1 cellular context compared by ENCODE assay signal in genomic region chr7:55112056-55112455, GRCh38.
TF ChIP-seq lines count a peak whose summit lies in the region.

No MANE protein-coding gene starts in this region.

TF ChIP-seq in H1, 55 proteins besides CTCF, POLR2A, EP300 and RAD21:
- TF ChIP-seq TAF1 (IDR thresholded peaks at IDR 0.05; ENCODE audit: low read depth, low read length) = no peak
- no peak for TF ChIP-seq ASH2L (IDR thresholded peaks at IDR 0.05; ENCODE audit: low read length)
- no peak for TF ChIP-seq KDM5A (IDR thresholded peaks at IDR 0.05; ENCODE audit: low read length)
- no peak for TF ChIP-seq SP4 (IDR thresholded peaks at IDR 0.05; ENCODE audit: low read length)
- no peak for TF ChIP-seq PHF8 (conservative IDR thresholded peaks at IDR 0.05; ENCODE audit: low read depth, low read length)
- no peak for TF ChIP-seq BRCA1 (IDR thresholded peaks at IDR 0.05; ENCODE audit: low read depth, low read length)
- TF ChIP-seq JUND (IDR thresholded peaks at IDR 0.05; ENCODE audit: low read length) = no peak
- TF ChIP-seq ZNF274 (IDR thresholded peaks at IDR 0.05; ENCODE audit: borderline replicate concordance, extremely low read depth, low read length) = no peak
- no peak for TF ChIP-seq NANOG (IDR thresholded peaks at IDR 0.05; ENCODE audit: insufficient read depth, low read depth, low read length, poor library complexity, severe bottlenecking)
- TF ChIP-seq CBX5 (IDR thresholded peaks at IDR 0.05; ENCODE audit: low read depth, low read length) = no peak
- no peak for TF ChIP-seq ATF3 (IDR thresholded peaks at IDR 0.05; ENCODE audit: insufficient read depth, low read depth, low read length)
- TF ChIP-seq, protein P1, sequence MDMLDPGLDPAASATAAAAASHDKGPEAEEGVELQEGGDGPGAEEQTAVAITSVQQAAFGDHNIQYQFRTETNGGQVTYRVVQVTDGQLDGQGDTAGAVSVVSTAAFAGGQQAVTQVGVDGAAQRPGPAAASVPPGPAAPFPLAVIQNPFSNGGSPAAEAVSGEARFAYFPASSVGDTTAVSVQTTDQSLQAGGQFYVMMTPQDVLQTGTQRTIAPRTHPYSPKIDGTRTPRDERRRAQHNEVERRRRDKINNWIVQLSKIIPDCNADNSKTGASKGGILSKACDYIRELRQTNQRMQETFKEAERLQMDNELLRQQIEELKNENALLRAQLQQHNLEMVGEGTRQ (IDR thresholded peaks at IDR 0.05; ENCODE audit: low read length) = no peak
- TF ChIP-seq TEAD4 (IDR thresholded peaks at IDR 0.05; ENCODE audit: low read depth, low read length) = no peak
- no peak for TF ChIP-seq RBBP5 (IDR thresholded peaks at IDR 0.05; ENCODE audit: borderline replicate concordance, low read depth, low read length)
- TF ChIP-seq TAF7 (optimal IDR thresholded peaks at IDR 0.05; ENCODE audit: borderline replicate concordance, low read depth, low read length) = no peak
- TF ChIP-seq GTF2F1 (IDR thresholded peaks at IDR 0.05; ENCODE audit: borderline replicate concordance, low read depth, low read length) = no peak
- TF ChIP-seq MAFK (IDR thresholded peaks at IDR 0.05; ENCODE audit: low read depth, low read length) = no peak
- TF ChIP-seq BCL11A (IDR thresholded peaks at IDR 0.05; ENCODE audit: low read depth in 2 of 2, low read length in 2 of 2) = no peak
